33 cellular contexts compared by ENCODE assay signal in the genomic region with DNA sequence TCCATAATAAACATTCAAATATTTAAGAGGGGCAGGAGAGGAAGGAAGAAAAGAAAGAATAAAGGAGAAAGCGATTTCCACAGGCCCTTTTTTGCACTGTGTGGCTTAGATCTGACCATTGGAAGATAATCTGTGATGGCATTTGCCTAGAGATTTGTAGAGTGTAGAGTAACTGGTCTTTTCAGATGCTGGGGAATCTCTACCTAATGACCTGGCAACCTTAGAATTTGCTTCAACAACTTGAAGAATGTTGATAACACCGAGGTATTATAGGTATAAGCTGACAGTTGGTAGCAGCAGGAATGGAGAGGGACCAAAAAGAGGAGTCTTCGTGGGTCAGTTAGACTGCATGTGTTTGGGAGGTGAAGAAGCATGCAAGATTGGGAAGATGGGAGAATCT.
"Had no signal": no experiment of that assay in that cellular context is flagged by ENCODE, and none has a peak within 500 bp of the region (broad histone marks: within the 10 kb centered on the region; RNA-seq: fewer than 3 reads in every experiment).

No MANE protein-coding gene starts in this region.

- H3K4me3 ChIP-seq: ascending aorta, breast epithelium, cardiac muscle cell, colonic mucosa, esophagus squamous epithelium, gastroesophageal sphincter had no signal

- H3K27ac ChIP-seq: ascending aorta, breast epithelium, cardiac muscle cell, colonic mucosa, epithelial cell of prostate, esophagus squamous epithelium, gastroesophageal sphincter, WERI-Rb-1 had no signal

- H3K27me3 ChIP-seq: ascending aorta, breast epithelium, cardiac muscle cell, colonic mucosa, esophagus squamous epithelium, gastroesophageal sphincter had no signal

- H3K9me3 Mint-ChIP-seq: activated CD4-positive, alpha-beta memory T cell treated with anti-CD3 and anti-CD28 coated beads for 36 hours; activated CD4-positive, alpha-beta T cell treated with anti-CD3 and anti-CD28 coated beads, Interleukin-2, amount 10 ng/mL, durations not matched to agents 24 days and 14 days; activated naive CD8-positive, alpha-beta T cell treated with anti-CD3 and anti-CD28 coated beads for 36 hours; activated T-helper 1 cell treated with anti-CD3 and anti-CD28 coated beads, Interleukin-12 subunit alpha, Interleukin-12 subunit beta, Interleukin-2, Interleukin-4 antibody, amounts not matched to agents 30 ng/mL and 10 ng/mL and 1 ng/mL, durations not matched to agents 14 hours and 24 hours and 36 hours; brain; T-cell; T-helper 1 cell treated with Interleukin-12 subunit alpha and Interleukin-12 subunit beta and Interleukin-4 antibody, amounts not matched to agents 30 μg/mL and 1 μg/mL, for 36 hours; T-helper 2 cell treated with Interferon-gamma antibody and Interleukin-4, amounts not matched to agents 5 μg/mL and 100 μg/mL, for 36 hours had no signal

- H3K27ac Mint-ChIP-seq: activated CD4-positive, alpha-beta memory T cell treated with anti-CD3 and anti-CD28 coated beads for 36 hours; activated CD4-positive, alpha-beta T cell treated with anti-CD3 and anti-CD28 coated beads for 36 hours; activated CD4-positive, alpha-beta T cell treated with anti-CD3 and anti-CD28 coated beads, Interleukin-2, amount 10 ng/mL, durations not matched to agents 24 days and 14 days; activated CD8-positive, alpha-beta memory T cell treated with anti-CD3 and anti-CD28 coated beads, Interleukin-2, amount 10 ng/mL, durations not matched to agents 7 days and 5 days; activated CD8-positive, alpha-beta T cell treated with anti-CD3 and anti-CD28 coated beads, Interleukin-2, amount 10 ng/mL, durations not matched to agents 7 days and 5 days; activated naive CD8-positive, alpha-beta T cell treated with anti-CD3 and anti-CD28 coated beads for 36 hours; activated T-helper 1 cell treated with anti-CD3 and anti-CD28 coated beads, Interleukin-12 subunit alpha, Interleukin-12 subunit beta, Interleukin-2, Interleukin-4 antibody, amounts not matched to agents 30 ng/mL and 10 ng/mL and 1 ng/mL, durations not matched to agents 14 hours and 24 hours and 36 hours; brain; T-cell; T-helper 1 cell treated with Interleukin-12 subunit alpha and Interleukin-12 subunit beta and Interleukin-4 antibody, amounts not matched to agents 30 μg/mL and 1 μg/mL, for 36 hours; T-helper 2 cell treated with Interferon-gamma antibody and Interleukin-4, amounts not matched to agents 5 μg/mL and 100 μg/mL, for 36 hours had no signal

- ATAC-seq: activated CD4-positive, alpha-beta T cell treated with anti-CD3 and anti-CD28 coated beads for 36 hours; activated CD8-positive, alpha-beta memory T cell treated with anti-CD3 and anti-CD28 coated beads, Interleukin-2, amount 10 ng/mL, durations not matched to agents 7 days and 5 days; activated CD8-positive, alpha-beta T cell treated with anti-CD3 and anti-CD28 coated beads, Interleukin-2, amount 10 ng/mL, durations not matched to agents 7 days and 5 days; gastroesophageal sphincter; T-cell had no signal

- H3K36me3 ChIP-seq: ascending aorta, breast epithelium, cardiac muscle cell, colonic mucosa, esophagus squamous epithelium, gastroesophageal sphincter, WERI-Rb-1 had no signal

- H3K9me3 ChIP-seq: ascending aorta, breast epithelium, colonic mucosa, esophagus squamous epithelium, gastroesophageal sphincter had no signal

- DNase-seq: activated CD4-positive, alpha-beta memory T cell treated with anti-CD3 and anti-CD28 coated beads for 36 hours; activated CD4-positive, alpha-beta T cell treated with anti-CD3 and anti-CD28 coated beads for 36 hours; activated CD4-positive, alpha-beta T cell treated with anti-CD3 and anti-CD28 coated beads, Interleukin-2, amount 10 ng/mL, durations not matched to agents 24 days and 14 days; activated CD4-positive, CD25-positive, alpha-beta regulatory T cell; activated CD4-positive, CD25-positive, alpha-beta regulatory T cell treated with anti-CD3 and anti-CD28 coated beads, Interleukin-2, amount 50 U/mL, for 72 hours; activated CD8-positive, alpha-beta memory T cell treated with anti-CD3 and anti-CD28 coated beads, Interleukin-2, amount 10 ng/mL, durations not matched to agents 7 days and 5 days; activated CD8-positive, alpha-beta memory T cell treated with anti-CD3 and anti-CD28 coated beads, Interleukin-2, amount 50 U/mL, for 4 hours; activated CD8-positive, alpha-beta T cell treated with anti-CD3 and anti-CD28 coated beads, Interleukin-2, amount 10 ng/mL, durations not matched to agents 7 days and 5 days; activated gamma-delta T cell treated with Interleukin-2 at 50 U/mL for 16 hours; activated naive CD4-positive, alpha-beta T cell treated with anti-CD3 and anti-CD28 coated beads, Interleukin-2, amount 50 U/mL, for 16 hours; activated naive CD4-positive, alpha-beta T cell treated with Interleukin-2 at 50 U/mL for 16 hours; activated naive CD8-positive, alpha-beta T cell treated with anti-CD3 and anti-CD28 coated beads for 36 hours; activated T-cell treated with anti-CD3 and anti-CD28 coated beads, Interleukin-2, amount 50 U/mL, for 1 hour; activated T-cell treated with anti-CD3 and anti-CD28 coated beads, Interleukin-2, amount 50 U/mL, for 48 hours; central memory CD4-positive, alpha-beta T cell; cerebellar nuclear complex; colonic mucosa; effector CD8-positive, alpha-beta T cell; esophagus squamous epithelium; foreskin melanocyte; SW 1271; T-cell; T1000; WERI-Rb-1 had no signal

- H3K4me1 ChIP-seq: breast epithelium, colonic mucosa had no signal

- H3K27me3 Mint-ChIP-seq: activated CD4-positive, alpha-beta memory T cell treated with anti-CD3 and anti-CD28 coated beads for 36 hours; activated CD4-positive, alpha-beta T cell treated with anti-CD3 and anti-CD28 coated beads for 36 hours; activated CD4-positive, alpha-beta T cell treated with anti-CD3 and anti-CD28 coated beads, Interleukin-2, amount 10 ng/mL, durations not matched to agents 24 days and 14 days; activated CD8-positive, alpha-beta memory T cell treated with anti-CD3 and anti-CD28 coated beads, Interleukin-2, amount 10 ng/mL, durations not matched to agents 7 days and 5 days; activated naive CD8-positive, alpha-beta T cell treated with anti-CD3 and anti-CD28 coated beads for 36 hours; T-cell had no signal

- H3K4me3 Mint-ChIP-seq: activated CD4-positive, alpha-beta memory T cell treated with anti-CD3 and anti-CD28 coated beads for 36 hours; activated CD4-positive, alpha-beta T cell treated with anti-CD3 and anti-CD28 coated beads for 36 hours; activated CD4-positive, alpha-beta T cell treated with anti-CD3 and anti-CD28 coated beads, Interleukin-2, amount 10 ng/mL, durations not matched to agents 24 days and 14 days; activated CD8-positive, alpha-beta memory T cell treated with anti-CD3 and anti-CD28 coated beads, Interleukin-2, amount 10 ng/mL, durations not matched to agents 7 days and 5 days; activated CD8-positive, alpha-beta T cell treated with anti-CD3 and anti-CD28 coated beads, Interleukin-2, amount 10 ng/mL, durations not matched to agents 7 days and 5 days; activated naive CD8-positive, alpha-beta T cell treated with anti-CD3 and anti-CD28 coated beads for 36 hours; activated T-helper 1 cell treated with anti-CD3 and anti-CD28 coated beads, Interleukin-12 subunit alpha, Interleukin-12 subunit beta, Interleukin-2, Interleukin-4 antibody, amounts not matched to agents 30 ng/mL and 10 ng/mL and 1 ng/mL, durations not matched to agents 14 hours and 24 hours and 36 hours; brain; T-cell; T-helper 1 cell treated with Interleukin-12 subunit alpha and Interleukin-12 subunit beta and Interleukin-4 antibody, amounts not matched to agents 30 μg/mL and 1 μg/mL, for 36 hours; T-helper 2 cell treated with Interferon-gamma antibody and Interleukin-4, amounts not matched to agents 5 μg/mL and 100 μg/mL, for 36 hours had no signal

- H3K36me3 Mint-ChIP-seq: activated CD4-positive, alpha-beta memory T cell treated with anti-CD3 and anti-CD28 coated beads for 36 hours; activated CD8-positive, alpha-beta memory T cell treated with anti-CD3 and anti-CD28 coated beads, Interleukin-2, amount 10 ng/mL, durations not matched to agents 7 days and 5 days; activated naive CD8-positive, alpha-beta T cell treated with anti-CD3 and anti-CD28 coated beads for 36 hours; brain; T-cell had no signal
